Comparison of ENCODE assay signal across 14 cellular contexts in genomic region chr5:110956913-110957813, GRCh38.
"Had no signal": no experiment of that assay in that cellular context is flagged by ENCODE, and none has a peak within 500 bp of the region (broad histone marks: within the 10 kb centered on the region; RNA-seq: fewer than 3 reads in every experiment).

No MANE protein-coding gene starts in this region.

- H3K9me3 ChIP-seq: esophagus muscularis mucosa, left ventricle myocardium inferior, tibial nerve, vagina had no signal

- DNase-seq: activated CD4-positive, alpha-beta T cell treated with anti-CD3 and anti-CD28 coated beads, Interleukin-2, amount 10 ng/mL, durations not matched to agents 7 days and 5 days; activated CD8-positive, alpha-beta memory T cell treated with anti-CD3 and anti-CD28 coated beads, Interleukin-2, amount 50 U/mL, for 48 hours; activated naive CD8-positive, alpha-beta T cell treated with anti-CD3 and anti-CD28 coated beads, Interleukin-2, amount 10 ng/mL, durations not matched to agents 7 days and 5 days; activated T-cell treated with anti-CD3 and anti-CD28 coated beads, Interleukin-2, amount 50 U/mL, for 72 hours; cerebellar nuclear complex; hippocampal formation; left ventricle myocardium inferior; natural killer cell; stimulated activated CD4-positive, alpha-beta T cell treated with anti-CD3 and anti-CD28 coated beads, Interleukin-2, amount 100 ng/mL, for 48 hours; stimulated activated naive B cell treated with anti-CD40 and anti-IgM and Interleukin-4, amounts not matched to agents 10 μg/mL and 1 μg/mL and 100 μg/mL, for 72 hours; substantia nigra had no signal

- H3K4me3 ChIP-seq: esophagus muscularis mucosa, left ventricle myocardium inferior, tibial nerve, vagina had no signal

- H3K27ac ChIP-seq: esophagus muscularis mucosa, left ventricle myocardium inferior, tibial nerve, vagina had no signal

- H3K27me3 ChIP-seq: esophagus muscularis mucosa, tibial nerve, vagina had no signal

- H3K36me3 ChIP-seq: esophagus muscularis mucosa, left ventricle myocardium inferior, tibial nerve, vagina had no signal

- H3K4me1 ChIP-seq: esophagus muscularis mucosa, left ventricle myocardium inferior, tibial nerve, vagina had no signal
